16 cellular contexts compared by ENCODE assay signal in the genomic region with DNA sequence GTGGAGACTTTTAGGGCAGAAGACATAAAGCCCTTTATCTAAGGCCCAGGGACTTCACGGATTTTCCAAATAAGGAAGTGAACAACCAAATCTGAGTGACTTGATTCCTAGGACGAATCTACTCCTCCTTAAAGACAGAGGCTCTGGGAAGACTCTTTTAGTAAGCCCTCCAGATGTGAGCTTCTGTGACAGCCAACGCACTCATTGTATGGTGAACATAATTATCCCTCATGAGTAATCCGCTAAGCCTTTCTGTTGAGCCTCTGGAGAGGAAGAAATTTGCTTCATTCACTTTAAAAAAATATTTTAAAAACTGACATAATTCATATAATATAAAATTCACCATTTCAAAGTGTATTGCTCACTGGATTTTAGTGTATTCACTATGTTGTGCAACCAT. TPM values are rescaled to one million over a fixed set of nuclear protein-coding genes. Genes with fewer than 3 reads are reported as not detected.
DNase-seq lines count a peak whose midpoint lies in the region; ATAC-seq and TF ChIP-seq lines count a peak whose summit lies in the region.
"Had no signal": no experiment of that assay in that cellular context is flagged by ENCODE, and none has a peak within 500 bp of the region (broad histone marks: within the 10 kb centered on the region; RNA-seq: fewer than 3 reads in every experiment).

No MANE protein-coding gene starts in this region.

- H3K4me3 Mint-ChIP-seq in Calu3 (ENCODE audit: low read depth, unreplicated experiment): no peak overlapping the region
- H3K4me3 Mint-ChIP-seq: activated CD4-positive, alpha-beta memory T cell treated with anti-CD3 and anti-CD28 coated beads for 36 hours; activated naive CD4-positive, alpha-beta T cell treated with anti-CD3 and anti-CD28 coated beads, Interleukin-2, amount 10 ng/mL, durations not matched to agents 7 days and 5 days; CD4-positive, alpha-beta memory T cell; naive B cell had no signal

- no peaks in the 10 kb centered on the region for H3K9me3 Mint-ChIP-seq in Calu3 (ENCODE audit: low read depth, unreplicated experiment)
- H3K9me3 Mint-ChIP-seq: activated CD4-positive, alpha-beta memory T cell treated with anti-CD3 and anti-CD28 coated beads for 36 hours; activated naive CD4-positive, alpha-beta T cell treated with anti-CD3 and anti-CD28 coated beads, Interleukin-2, amount 10 ng/mL, durations not matched to agents 7 days and 5 days; CD4-positive, alpha-beta memory T cell; naive B cell had no signal

- ATAC-seq in GM18511 (IDR thresholded peaks at IDR 0.05; ENCODE audit: unreplicated experiment) (no peak), GM19328 (IDR thresholded peaks at IDR 0.05; ENCODE audit: unreplicated experiment) (no peak)
- ATAC-seq: stimulated activated naive CD8-positive, alpha-beta T cell treated with anti-CD3 and anti-CD28 coated beads, Interleukin-15, Interleukin-2, amounts not matched to agents 100 U/mL and 50 U/mL, for 24 hours had no signal

- intact Hi-C loops in Calu3 (cut with micrococcal nuclease; ENCODE audit: unreplicated experiment): no loop called here
- intact Hi-C loops in PC-9 (cut with micrococcal nuclease; ENCODE audit: unreplicated experiment): no loop called here

- peaks cover 33% of the 10 kb centered on the region for H3K4me1 Mint-ChIP-seq in Calu3 (ENCODE audit: low read depth, unreplicated experiment)
- H3K4me1 Mint-ChIP-seq: activated naive CD4-positive, alpha-beta T cell treated with anti-CD3 and anti-CD28 coated beads, Interleukin-2, amount 10 ng/mL, durations not matched to agents 7 days and 5 days had no signal

- H3K9me3 ChIP-seq in PC-9 (ENCODE audit: insufficient read depth, low read depth): no peaks in the 10 kb centered on the region

- peaks cover 7% of the 10 kb centered on the region; the same call in 1 of the 2 replicates for H3K79me2 ChIP-seq in PC-9 (ENCODE audit: low read depth)

- no peak overlapping the region for H2AFZ ChIP-seq in PC-9

- H3K4me1 ChIP-seq in PC-9 (replicated peaks; ENCODE audit: insufficient read depth): peaks cover 16% of the 10 kb centered on the region

- DNase-seq in Calu3 (no peak), PC-9 (no peak), fibroblast of gingiva (ENCODE audit: low read depth) (peak; percentile 17), pons (ENCODE audit: low spot score) (peak; percentile 12), germinal center (ENCODE audit: low spot score) (no peak)
- no peak for DNase-seq in activated CD4-positive, CD25-positive, alpha-beta regulatory T cell treated with anti-CD3 and anti-CD28 coated beads, Interleukin-2, amount 50 U/mL, for 72 hours
- DNase-seq: activated CD4-positive, alpha-beta memory T cell treated with anti-CD3 and anti-CD28 coated beads for 36 hours; activated naive CD4-positive, alpha-beta T cell treated with anti-CD3 and anti-CD28 coated beads, Interleukin-2, amount 10 ng/mL, durations not matched to agents 7 days and 5 days; CD4-positive, alpha-beta memory T cell; naive B cell; NCI-H748 treated with DMSO at 0.1 percent for 48 hours; stimulated activated CD4-positive, alpha-beta T cell treated with anti-CD3 and anti-CD28 coated beads, Interleukin-1b, Interleukin-23, amount 100 ng/mL, for 48 hours; stimulated activated naive CD8-positive, alpha-beta T cell treated with anti-CD3 and anti-CD28 coated beads, Interleukin-15, Interleukin-2, amounts not matched to agents 100 U/mL and 50 U/mL, for 24 hours; T-helper 1 cell had no signal

- POLR2A ChIA-PET in PC-9 (lab: Charles Lee; ENCODE audit: unreplicated experiment): no interaction called here

- CTCF ChIA-PET in Calu3 (lab: Charles Lee) (no interaction called here), PC-9 (lab: Charles Lee) (no interaction called here)

- no peaks in the 10 kb centered on the region for H3K9me2 ChIP-seq in PC-9 (ENCODE audit: insufficient read depth)

- H3K4me2 ChIP-seq in PC-9: peak overlapping the region; percentile 0; the same call in 1 of the 2 replicates

- H3K27me3 ChIP-seq in PC-9 (ENCODE audit: insufficient read depth, low read depth): no peaks in the 10 kb centered on the region

- H4K20me1 ChIP-seq in PC-9 (ENCODE audit: insufficient read depth): peaks cover 14% of the 10 kb centered on the region

- H3F3A ChIP-seq in PC-9 (ENCODE audit: insufficient read depth, low read depth): peaks cover 25% of the 10 kb centered on the region

- H3K36me3 Mint-ChIP-seq in Calu3 (ENCODE audit: insufficient read depth, unreplicated experiment): peaks cover 25% of the 10 kb centered on the region

- H3K36me3 ChIP-seq in PC-9 (ENCODE audit: low read depth): peaks cover 30% of the 10 kb centered on the region

- H3K27ac Mint-ChIP-seq in Calu3 (ENCODE audit: unreplicated experiment): peak overlapping the region; percentile 14
- H3K27ac Mint-ChIP-seq: activated CD4-positive, alpha-beta memory T cell treated with anti-CD3 and anti-CD28 coated beads for 36 hours; activated naive CD4-positive, alpha-beta T cell treated with anti-CD3 and anti-CD28 coated beads, Interleukin-2, amount 10 ng/mL, durations not matched to agents 7 days and 5 days had no signal

- H3K27me3 Mint-ChIP-seq in Calu3 (ENCODE audit: unreplicated experiment): no peaks in the 10 kb centered on the region
- H3K27me3 Mint-ChIP-seq: activated CD4-positive, alpha-beta memory T cell treated with anti-CD3 and anti-CD28 coated beads for 36 hours; activated naive CD4-positive, alpha-beta T cell treated with anti-CD3 and anti-CD28 coated beads, Interleukin-2, amount 10 ng/mL, durations not matched to agents 7 days and 5 days; CD4-positive, alpha-beta memory T cell; naive B cell had no signal

- TF ChIP-seq CTCF in Calu3 (IDR thresholded peaks at IDR 0.05; ENCODE audit: unreplicated experiment) (no peak), PC-9 (conservative IDR thresholded peaks at IDR 0.05) (no peak)

- peak overlapping the region; percentile 31 for H3K27ac ChIP-seq in PC-9

- BruUV-seq in Calu3 (replicated peaks; lab: Mats Ljungman, UMichigan) (no TSS peak), PC-9 (replicated peaks; lab: Mats Ljungman, UMichigan) (no TSS peak)

- no peak overlapping the region for H3K4me3 ChIP-seq in PC-9

RNA-seq across cellular contexts. Expression of gene CCDC93, which starts 33.5 kb away (rescaled TPM):
- total RNA-seq in Calu3 (2022) (49.8 and 57.3 TPM in 2 replicates), PC-9 (2021) (29.7 and 31.3 TPM in 2 replicates)

Comparison
In these comparisons a context has a peak if more than half of its experiments do, and no peak if none do; other contexts are left out.
1. DNase-seq: peak in fibroblast of gingiva (single experiment) and pons (single experiment); none in Calu3 (single experiment), PC-9 (0 of 2), germinal center (single experiment) and activated CD4-positive, CD25-positive, alpha-beta regulatory T cell treated with anti-CD3 and anti-CD28 coated beads, Interleukin-2, amount 50 U/mL, for 72 hours (single experiment).